In the genomic region with DNA sequence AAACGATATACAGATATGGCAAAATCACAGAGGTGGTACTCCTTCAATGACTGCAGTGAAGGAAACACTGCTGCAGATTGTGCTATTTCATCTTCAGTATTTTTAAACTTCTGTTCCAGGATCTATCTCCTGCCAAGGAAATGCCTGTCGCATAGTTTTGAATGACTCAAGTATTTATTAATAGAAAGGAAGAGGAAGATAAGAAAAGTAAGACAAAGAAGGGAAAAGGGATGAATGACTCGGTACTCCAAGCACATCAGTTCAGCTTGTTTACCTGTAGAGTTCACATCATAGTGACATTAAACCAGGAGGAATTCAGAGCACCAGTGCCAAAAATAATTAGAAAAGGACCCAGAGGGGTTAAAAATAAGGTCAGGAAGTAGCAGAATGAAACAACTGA, we compare ENCODE assay signal across 19 cellular contexts. TPM values are rescaled to one million over a fixed set of nuclear protein-coding genes. Genes with fewer than 3 reads are reported as not detected.
A peak's percentile ranks its signal among the peaks of the same experiment; 100 is the strongest.
DNase-seq lines count a peak whose midpoint lies in the region; ATAC-seq, FAIRE-seq and TF ChIP-seq lines count a peak whose summit lies in the region.
"Had no signal": no experiment of that assay in that cellular context is flagged by ENCODE, and none has a peak within 500 bp of the region (broad histone marks: within the 10 kb centered on the region; RNA-seq: fewer than 3 reads in every experiment).

No MANE protein-coding gene starts in this region.

- in situ Hi-C loops in brain microvascular endothelial cell (cut with HindIII; ENCODE audit: low pct_ligation_motif_present, low sequenced_read_pairs) = no loop called here

- H3K36me3 ChIP-seq in brain microvascular endothelial cell (replicated peaks) (no peaks in the 10 kb centered on the region), kidney (ENCODE audit: control insufficient read depth in 1 of 2, insufficient read depth in 2 of 2, low read length in 2 of 2) (no peaks in the 10 kb centered on the region)
- H3K36me3 ChIP-seq: breast epithelium, ovary had no signal

- TF ChIP-seq EP300 in A549 (IDR thresholded peaks at IDR 0.05) = no peak

- H3K9me3 ChIP-seq in A549 = no peaks in the 10 kb centered on the region
- no peaks in the 10 kb centered on the region for H3K9me3 ChIP-seq in kidney (ENCODE audit: control insufficient read depth in 1 of 2, low read length in 2 of 2)
- H3K9me3 ChIP-seq: breast epithelium, ovary had no signal

- WGBS in A549 (ENCODE audit: missing lambda C conversion rate) = 0% methylated on average over 3 of the region's 3 CpGs

- TF ChIP-seq RAD21 in A549 (conservative IDR thresholded peaks at IDR 0.05 in 1 of 2, IDR thresholded peaks at IDR 0.05 in 1 of 2) = no peak

- H3K4me1 ChIP-seq in A549 (peaks cover 10% of the 10 kb centered on the region; the same call in 2 of the 3 replicates), kidney (ENCODE audit: control insufficient read depth in 1 of 2, insufficient read depth in 1 of 2, low read depth in 1 of 2, low read length in 2 of 2) (no peaks in the 10 kb centered on the region)
- H3K4me1 ChIP-seq: breast epithelium had no signal

- H3K27ac ChIP-seq in A549 (no peak overlapping the region), brain microvascular endothelial cell (peak overlapping the region; percentile 26), kidney (ENCODE audit: low read depth in 2 of 2, low read length in 2 of 2) (no peak overlapping the region)
- H3K27ac ChIP-seq: breast epithelium, ovary had no signal

- no peaks in the 10 kb centered on the region for H3K36me3 Mint-ChIP-seq in HFFc6 (ENCODE audit: low read depth)
- H3K36me3 Mint-ChIP-seq in glutamatergic neuron (ENCODE audit: unreplicated experiment) = peaks cover 6% of the 10 kb centered on the region
- H3K36me3 Mint-ChIP-seq: T-cell had no signal

- H3K27me3 Mint-ChIP-seq in HFFc6 (ENCODE audit: insufficient read depth) = no peaks in the 10 kb centered on the region
- H3K27me3 Mint-ChIP-seq in glutamatergic neuron (ENCODE audit: unreplicated experiment) = no peaks in the 10 kb centered on the region

- DNase-seq in A549 (ENCODE audit: low read depth in 1 of 2, low spot score in 1 of 2) = no peak
- DNase-seq in HFFc6 = peak; percentile 68
- DNase-seq in brain microvascular endothelial cell = peak; percentile 55
- peak; percentile 83 for DNase-seq in iris pigment epithelial cell (ENCODE audit: low read depth)
- no peak for DNase-seq in kidney
- no peak for DNase-seq in glutamatergic neuron
- no peak for DNase-seq in SK-N-DZ (ENCODE audit: low spot score)
- no peak for DNase-seq in NCI-H345 treated with DMSO at 0.1 percent for 48 hours (lab: John Stamatoyannopoulos, UW; ENCODE audit: unreplicated experiment)
- DNase-seq: activated gamma-delta T cell; COR-L47; effector memory CD4-positive, alpha-beta T cell; NCI-H187; NCI-H526 treated with DMSO at 0.1 percent for 48 hours; ovary; T-cell had no signal

- 0 out of 3 replicates have a peak overlapping the region, but pooled peaks have one; percentile 12 for H3K4me2 ChIP-seq in A549

- H3K27ac Mint-ChIP-seq in HFFc6 (peak overlapping the region; percentile 79), glutamatergic neuron (ENCODE audit: unreplicated experiment) (no peak overlapping the region)
- H3K27ac Mint-ChIP-seq: T-cell had no signal

- no peak overlapping the region for H3K9ac ChIP-seq in kidney (ENCODE audit: low read length in 2 of 2)

- intact Hi-C loops in kidney (cut with DNase I) = loop anchor here (10.0 kb wide), 1 partner anchor 250 kb away; no protein-coding TSS in a partner anchor

- no peak overlapping the region for H3K4me3 ChIP-seq in A549
- H3K4me3 ChIP-seq in brain microvascular endothelial cell (ENCODE audit: low read depth, low read length) = no peak overlapping the region
- no peak overlapping the region for H3K4me3 ChIP-seq in kidney (ENCODE audit: low read length in 2 of 2)
- H3K4me3 ChIP-seq: breast epithelium, ovary had no signal

- FAIRE-seq in A549 (lab: Jason Lieb, UNC) (peak; percentile 13), kidney (lab: Jason Lieb, UNC) (no peak)
- FAIRE-seq: A204.1 had no signal

- peaks cover 88% of the 10 kb centered on the region for H3K4me1 Mint-ChIP-seq in HFFc6 (ENCODE audit: low read depth)
- no peaks in the 10 kb centered on the region for H3K4me1 Mint-ChIP-seq in glutamatergic neuron (ENCODE audit: low read depth, unreplicated experiment)
- H3K4me1 Mint-ChIP-seq: T-cell had no signal

- no peak for TF ChIP-seq POLR2A in A549 (IDR thresholded peaks at IDR 0.05; ENCODE audit: low read length)

- POLR2A ChIA-PET in A549 (lab: Yijun Ruan, JAX) = no interaction called here

- H3K9me3 Mint-ChIP-seq in HFFc6 (no peaks in the 10 kb centered on the region), glutamatergic neuron (ENCODE audit: unreplicated experiment) (peaks cover 2% of the 10 kb centered on the region)

- H3K27me3 ChIP-seq in brain microvascular endothelial cell (replicated peaks) = no peaks in the 10 kb centered on the region
- H3K27me3 ChIP-seq: breast epithelium, ovary had no signal

- TF ChIP-seq CTCF in A549 (IDR thresholded peaks at IDR 0.05) (no peak), HFFc6 (IDR thresholded peaks at IDR 0.05) (no peak), brain microvascular endothelial cell (IDR thresholded peaks at IDR 0.05; ENCODE audit: low read depth, low read length, missing control alignments) (no peak), kidney (IDR thresholded peaks at IDR 0.05; ENCODE audit: borderline replicate concordance, extremely low read depth, insufficient read depth) (no peak), glutamatergic neuron (IDR thresholded peaks at IDR 0.05; ENCODE audit: partially characterized antibody, unreplicated experiment) (no peak)

- no peak for ATAC-seq in A549
- ATAC-seq: T-cell had no signal

- H3K4me3 Mint-ChIP-seq in HFFc6 = peak overlapping the region; percentile 66
- no peak overlapping the region for H3K4me3 Mint-ChIP-seq in glutamatergic neuron (ENCODE audit: unreplicated experiment)
- H3K4me3 Mint-ChIP-seq: T-cell had no signal

- CTCF ChIA-PET in A549 (lab: Yijun Ruan, JAX) = interaction anchor here (0.7 kb wide), 1 partner anchor 249 kb away, joined by 4 read pairs; no protein-coding TSS in a partner anchor

TF ChIP-seq in A549, 52 proteins besides CTCF, POLR2A, EP300 and RAD21 (continues in another document):
- TF ChIP-seq TFCP2L1 (CRISPR knock-in tag; IDR thresholded peaks at IDR 0.05) (no peak), BHLHE40 (IDR thresholded peaks at IDR 0.05; ENCODE audit: low read depth, low read length) (no peak), SREBF2 (IDR thresholded peaks at IDR 0.05) (no peak), RFX5 (IDR thresholded peaks at IDR 0.05) (no peak), EHF (CRISPR knock-in tag; IDR thresholded peaks at IDR 0.05) (no peak), HEYL (CRISPR knock-in tag; IDR thresholded peaks at IDR 0.05) (no peak), ZC3H11A (IDR thresholded peaks at IDR 0.05) (no peak), POLR2AphosphoS2 (conservative IDR thresholded peaks at IDR 0.05; ENCODE audit: low read length) (no peak), RCOR1 (IDR thresholded peaks at IDR 0.05; ENCODE audit: low read depth, low read length) (no peak), HOXA7 (CRISPR knock-in tag; IDR thresholded peaks at IDR 0.05) (no peak)

RNA-seq across cellular contexts. Expression of gene GPX8, which starts 5.1 kb away (rescaled TPM):
- polyA plus RNA-seq in A549 (2011; rRNA removed) (67.9 and 86.0 TPM in 2 replicates), A549 (2017; fragmentation: RNase III; extraction: RNeasy Plus Mini Kit Qiagen cat#74134 plus additional on column Dnase treatment) (51.2 to 55.7 TPM (median 51.8 TPM) in 3 replicates), kidney (ENCODE audit: insufficient read depth, low read depth, low replicate concordance) (13.5 TPM)
- 14.4 and 15.3 TPM in 2 replicates for polyA plus RNA-seq in A549 (2012; cell fraction: cytosol; rRNA removed)
- polyA plus RNA-seq in A549 (2012; cell fraction: nucleus; rRNA removed) = 4.7 and 7.0 TPM in 2 replicates
- 10.4 and 13.4 TPM in 2 replicates for polyA minus RNA-seq in A549 (2011; rRNA and poly(A)+ RNA removed)
- 100 to 1,000 TPM; 209 to 229 (median 220) TPM for total RNA-seq in HFFc6 (2021; fragmentation: NEBNext Ultra II Directional; extraction: Animal tissue kit (Norgen Biotek cat#: 25700))
- total RNA-seq in kidney (29.7 TPM), glutamatergic neuron (ENCODE audit: unreplicated experiment) (2.7 TPM)
- 0.25 and 0.72 TPM in 2 replicates for polyA plus RNA-seq in SK-N-DZ (2014; cell fraction: cytosol; rRNA removed)
- 0.16 and 0.49 TPM in 2 replicates for polyA plus RNA-seq in SK-N-DZ (2014; cell fraction: nucleus; rRNA removed)

RNA-seq across cellular contexts. Expression of gene CDC20B, which starts 18.1 kb away (rescaled TPM):
- polyA plus RNA-seq in A549 (2011; rRNA removed) (0.04 and 0.05 TPM in 2 replicates), A549 (2017; fragmentation: RNase III; extraction: RNeasy Plus Mini Kit Qiagen cat#74134 plus additional on column Dnase treatment) (not detected in 3 replicates), kidney (ENCODE audit: insufficient read depth, low read depth, low replicate concordance) (0.88 TPM)
- 0.01 TPM in 1 of 2 replicates, not detected in the other for polyA plus RNA-seq in A549 (2012; cell fraction: cytosol; rRNA removed)
- polyA plus RNA-seq in A549 (2012; cell fraction: nucleus; rRNA removed) = 0.02 TPM in 1 of 2 replicates, not detected in the other
- polyA minus RNA-seq in A549 (2011; rRNA and poly(A)+ RNA removed) = not detected in 2 replicates
- under 1 TPM in 5 of 6 experiments, not detected in 1; 0.07 to 0.20 (median 0.12) TPM for total RNA-seq in HFFc6 (2021; fragmentation: NEBNext Ultra II Directional; extraction: Animal tissue kit (Norgen Biotek cat#: 25700))
- total RNA-seq in kidney (not detected), glutamatergic neuron (ENCODE audit: unreplicated experiment) (0.34 TPM)
- polyA plus RNA-seq in SK-N-DZ (2014; cell fraction: cytosol; rRNA removed) = not detected in 2 replicates
- polyA plus RNA-seq in SK-N-DZ (2014; cell fraction: nucleus; rRNA removed) = not detected in 2 replicates
- total RNA-seq: breast epithelium, HT-29, mononuclear cell, T-cell had no signal
- polyA plus RNA-seq: ovary had no signal

RNA-seq across cellular contexts. Expression of gene GZMA, which starts 52.4 kb away (rescaled TPM):
- polyA plus RNA-seq in A549 (2011; rRNA removed) (not detected in 2 replicates), A549 (2017; fragmentation: RNase III; extraction: RNeasy Plus Mini Kit Qiagen cat#74134 plus additional on column Dnase treatment) (not detected in 3 replicates), kidney (ENCODE audit: insufficient read depth, low read depth, low replicate concordance) (2.2 TPM)
- polyA plus RNA-seq in A549 (2012; cell fraction: cytosol; rRNA removed) = not detected in 2 replicates
- polyA plus RNA-seq in A549 (2012; cell fraction: nucleus; rRNA removed) = not detected in 2 replicates
- not detected in 2 replicates for polyA minus RNA-seq in A549 (2011; rRNA and poly(A)+ RNA removed)
- total RNA-seq in HFFc6 (2021; fragmentation: NEBNext Ultra II Directional; extraction: Animal tissue kit (Norgen Biotek cat#: 25700)) = not detected
- total RNA-seq in kidney (6.1 TPM), glutamatergic neuron (ENCODE audit: unreplicated experiment) (not detected)
- not detected in 2 replicates for polyA plus RNA-seq in SK-N-DZ (2014; cell fraction: cytosol; rRNA removed)
- polyA plus RNA-seq in SK-N-DZ (2014; cell fraction: nucleus; rRNA removed) = not detected in 2 replicates
- total RNA-seq: HT-29 had no signal

Comparison
In these comparisons a context has a peak if more than half of its experiments do, and no peak if none do; other contexts are left out.
1. DNase-seq: peak in HFFc6 (single experiment), brain microvascular endothelial cell (single experiment) and iris pigment epithelial cell (single experiment); none in A549 (0 of 2), kidney (single experiment), glutamatergic neuron (single experiment), SK-N-DZ (single experiment) and NCI-H345 treated with DMSO at 0.1 percent for 48 hours (single experiment).